12 cellular contexts compared by ENCODE assay signal in the genomic region with DNA sequence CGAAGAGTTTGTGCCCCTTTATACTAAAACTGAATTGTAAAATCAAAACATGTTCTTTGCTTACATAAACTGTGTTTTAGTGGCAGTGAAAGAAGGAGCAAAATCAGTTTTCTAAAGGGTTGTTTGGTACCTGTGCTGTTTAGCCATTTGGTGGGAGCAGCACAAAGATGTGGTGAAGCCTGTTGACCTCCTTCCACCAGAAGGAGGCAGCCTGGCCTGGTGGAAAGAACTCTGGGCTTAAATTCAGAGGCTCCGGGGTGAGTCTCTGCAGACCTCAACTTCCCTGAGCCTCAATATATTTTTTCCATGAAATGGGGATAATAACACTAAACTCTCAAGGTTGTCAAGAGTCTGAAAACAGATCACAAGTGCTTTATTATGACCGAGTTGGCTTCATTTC.
DNase-seq lines count a peak whose midpoint lies in the region; ATAC-seq and TF ChIP-seq lines count a peak whose summit lies in the region.
"Had no signal": no experiment of that assay in that cellular context is flagged by ENCODE, and none has a peak within 500 bp of the region (broad histone marks: within the 10 kb centered on the region; RNA-seq: fewer than 3 reads in every experiment).

No MANE protein-coding gene starts in this region.

- no peaks in the 10 kb centered on the region for H3K36me3 ChIP-seq in aorta (ENCODE audit: control insufficient read depth in 1 of 2, insufficient read depth in 2 of 2, low read length in 1 of 2)
- H3K36me3 ChIP-seq: tibial artery had no signal

- no peak overlapping the region for H3K27ac ChIP-seq in aorta (ENCODE audit: low read depth in 1 of 2, low read length in 2 of 2)
- H3K27ac ChIP-seq: tibial artery had no signal

- H3K9me3 ChIP-seq in aorta (ENCODE audit: control insufficient read depth, low read length), result no peaks in the 10 kb centered on the region
- H3K9me3 ChIP-seq: tibial artery had no signal

- no peak overlapping the region for H3K4me3 Mint-ChIP-seq in T-helper 2 cell treated with Interferon-gamma antibody and Interleukin-4, amounts not matched to agents 5 μg/mL and 100 μg/mL, for 36 hours
- no peak overlapping the region for H3K4me3 Mint-ChIP-seq in type B pancreatic cell

- peaks cover 3% of the 10 kb centered on the region for H3K36me3 Mint-ChIP-seq in T-helper 2 cell treated with Interferon-gamma antibody and Interleukin-4, amounts not matched to agents 5 μg/mL and 100 μg/mL, for 36 hours (ENCODE audit: low read depth)
- H3K36me3 Mint-ChIP-seq in type B pancreatic cell, result no peaks in the 10 kb centered on the region

- peak; percentile 38 for TF ChIP-seq CTCF in epithelial cell of proximal tubule (conservative IDR thresholded peaks at IDR 0.05; ENCODE audit: low read depth, low read length)
- peak; percentile 43 for TF ChIP-seq CTCF in type B pancreatic cell (conservative IDR thresholded peaks at IDR 0.05)

- no peak overlapping the region for H3K27ac Mint-ChIP-seq in T-helper 2 cell treated with Interferon-gamma antibody and Interleukin-4, amounts not matched to agents 5 μg/mL and 100 μg/mL, for 36 hours
- no peak overlapping the region for H3K27ac Mint-ChIP-seq in type B pancreatic cell

- peaks cover 12% of the 10 kb centered on the region for H3K27me3 Mint-ChIP-seq in T-helper 2 cell treated with Interferon-gamma antibody and Interleukin-4, amounts not matched to agents 5 μg/mL and 100 μg/mL, for 36 hours (ENCODE audit: low read depth)
- H3K27me3 Mint-ChIP-seq in type B pancreatic cell, result peaks cover 34% of the 10 kb centered on the region

- ATAC-seq in aorta (ENCODE audit: low FRiP score), result no peak

- no peaks in the 10 kb centered on the region for H3K4me1 ChIP-seq in aorta (ENCODE audit: control insufficient read depth in 1 of 2, insufficient read depth in 2 of 2, low read length in 2 of 2)
- H3K4me1 ChIP-seq: tibial artery had no signal

- peak; percentile 13 for DNase-seq in stimulated activated CD4-positive, alpha-beta T cell treated with anti-CD3 and anti-CD28 coated beads, Interleukin-15, amount 100 ng/mL, for 24 hours
- DNase-seq in stimulated activated CD4-positive, alpha-beta T cell treated with anti-CD3 and anti-CD28 coated beads, Interleukin-2, amount 100 ng/mL, for 48 hours, result no peak
- peak; percentile 19 for DNase-seq in T-helper 2 cell treated with Interferon-gamma antibody and Interleukin-4, amounts not matched to agents 5 μg/mL and 100 μg/mL, for 36 hours (ENCODE audit: low spot score)
- no peak for DNase-seq in epithelial cell of proximal tubule (ENCODE audit: low read depth)
- no peak for DNase-seq in type B pancreatic cell (ENCODE audit: extremely low spot score, unreplicated experiment)
- no peak for DNase-seq in kidney glomerular epithelial cell (lab: John Stamatoyannopoulos, UW)
- no peak for DNase-seq in aorta
- no peak for DNase-seq in ecto neural progenitor cell (ENCODE audit: low spot score)
- DNase-seq: activated CD4-positive, CD25-positive, alpha-beta regulatory T cell; AML-193; NCI-H345; tibial artery had no signal

- H3K4me3 ChIP-seq in epithelial cell of proximal tubule (ENCODE audit: low read depth, low read length) (no peak overlapping the region), aorta (ENCODE audit: low read length in 2 of 2) (no peak overlapping the region)
- H3K4me3 ChIP-seq: tibial artery had no signal

- H3K27me3 ChIP-seq in aorta (ENCODE audit: control insufficient read depth in 1 of 2, insufficient read depth in 2 of 2, low read length in 1 of 2), result no peaks in the 10 kb centered on the region

- no peaks in the 10 kb centered on the region for H3K9me3 Mint-ChIP-seq in T-helper 2 cell treated with Interferon-gamma antibody and Interleukin-4, amounts not matched to agents 5 μg/mL and 100 μg/mL, for 36 hours
- H3K9me3 Mint-ChIP-seq in type B pancreatic cell, result no peaks in the 10 kb centered on the region

- intact Hi-C loops in aorta (cut with DNase I), result no loop called here

- 60 to 63% methylated on average over 3 of the region's 3 CpGs for WGBS in aorta, 2 donors

- peaks cover 40% of the 10 kb centered on the region for H3K4me1 Mint-ChIP-seq in T-helper 2 cell treated with Interferon-gamma antibody and Interleukin-4, amounts not matched to agents 5 μg/mL and 100 μg/mL, for 36 hours (ENCODE audit: low read depth)
- peaks cover 3% of the 10 kb centered on the region for H3K4me1 Mint-ChIP-seq in type B pancreatic cell (ENCODE audit: unreplicated experiment)

Comparison
In these comparisons a context has a peak if more than half of its experiments do, and no peak if none do; other contexts are left out.
1. DNase-seq: peak in stimulated activated CD4-positive, alpha-beta T cell treated with anti-CD3 and anti-CD28 coated beads, Interleukin-15, amount 100 ng/mL, for 24 hours (single experiment) and T-helper 2 cell treated with Interferon-gamma antibody and Interleukin-4, amounts not matched to agents 5 μg/mL and 100 μg/mL, for 36 hours (single experiment); none in stimulated activated CD4-positive, alpha-beta T cell treated with anti-CD3 and anti-CD28 coated beads, Interleukin-2, amount 100 ng/mL, for 48 hours (0 of 2), epithelial cell of proximal tubule (single experiment), type B pancreatic cell (single experiment), kidney glomerular epithelial cell (single experiment), aorta (0 of 2) and ecto neural progenitor cell (single experiment).